ENCODE assay signal across 14 cellular contexts in genomic region chr15:87877114-87877810, GRCh38.
DNase-seq lines count a peak whose midpoint lies in the region; ATAC-seq, FAIRE-seq and TF ChIP-seq lines count a peak whose summit lies in the region.
"Had no signal": no experiment of that assay in that cellular context is flagged by ENCODE, and none has a peak within 500 bp of the region (broad histone marks: within the 10 kb centered on the region; RNA-seq: fewer than 3 reads in every experiment).

No MANE protein-coding gene starts in this region.

- TF ChIP-seq CTCF in choroid plexus epithelial cell (conservative IDR thresholded peaks at IDR 0.05; ENCODE audit: low read depth, low read length) = no peak

- no peak overlapping the region for H3K27ac Mint-ChIP-seq in stimulated activated memory B cell treated with anti-CD40 and anti-IgM and Interleukin-4, amounts not matched to agents 10 μg/mL and 1 μg/mL and 100 μg/mL, for 72 hours
- H3K27ac Mint-ChIP-seq in immature natural killer cell = no peak overlapping the region
- H3K27ac Mint-ChIP-seq: activated CD4-positive, alpha-beta memory T cell treated with anti-CD3 and anti-CD28 coated beads, Interleukin-2, amount 10 ng/mL, durations not matched to agents 7 days and 5 days; activated naive CD4-positive, alpha-beta T cell treated with anti-CD3 and anti-CD28 coated beads, Interleukin-2, amount 10 ng/mL, durations not matched to agents 7 days and 5 days; CD8-positive, alpha-beta T cell; T-helper 1 cell treated with Interleukin-12 subunit alpha and Interleukin-12 subunit beta and Interleukin-4 antibody, amounts not matched to agents 30 μg/mL and 1 μg/mL, for 36 hours had no signal

- H3K9me3 Mint-ChIP-seq in stimulated activated memory B cell treated with anti-CD40 and anti-IgM and Interleukin-4, amounts not matched to agents 10 μg/mL and 1 μg/mL and 100 μg/mL, for 72 hours = no peaks in the 10 kb centered on the region
- H3K9me3 Mint-ChIP-seq in immature natural killer cell = peaks cover 0 to 2% (median 0%) of the 10 kb centered on the region in 6 donors
- H3K9me3 Mint-ChIP-seq: activated CD4-positive, alpha-beta memory T cell treated with anti-CD3 and anti-CD28 coated beads, Interleukin-2, amount 10 ng/mL, durations not matched to agents 7 days and 5 days; activated naive CD4-positive, alpha-beta T cell treated with anti-CD3 and anti-CD28 coated beads, Interleukin-2, amount 10 ng/mL, durations not matched to agents 7 days and 5 days; CD8-positive, alpha-beta T cell; T-helper 1 cell treated with Interleukin-12 subunit alpha and Interleukin-12 subunit beta and Interleukin-4 antibody, amounts not matched to agents 30 μg/mL and 1 μg/mL, for 36 hours had no signal

- H3K4me3 ChIP-seq in choroid plexus epithelial cell (ENCODE audit: low read depth, low read length) = no peak overlapping the region

- DNase-seq in ELF-1 (ENCODE audit: low read depth, low spot score) (peak; percentile 73), RCC 7860 (ENCODE audit: low spot score) (peak; percentile 85), choroid plexus epithelial cell (ENCODE audit: low read depth) (peak; percentile 87), non-pigmented ciliary epithelial cell (ENCODE audit: low read depth) (peak; percentile 36), HuH-7.5 (ENCODE audit: low spot score) (no peak), immature natural killer cell (no peak)
- DNase-seq: activated CD4-positive, alpha-beta memory T cell treated with anti-CD3 and anti-CD28 coated beads, Interleukin-2, amount 10 ng/mL, durations not matched to agents 7 days and 5 days; activated naive CD4-positive, alpha-beta T cell treated with anti-CD3 and anti-CD28 coated beads, Interleukin-2, amount 10 ng/mL, durations not matched to agents 7 days and 5 days; CD8-positive, alpha-beta T cell; KG1; NCI-H187 treated with DMSO at 0.1 percent for 48 hours had no signal

- H3K27me3 Mint-ChIP-seq in stimulated activated memory B cell treated with anti-CD40 and anti-IgM and Interleukin-4, amounts not matched to agents 10 μg/mL and 1 μg/mL and 100 μg/mL, for 72 hours = no peaks in the 10 kb centered on the region
- H3K27me3 Mint-ChIP-seq in immature natural killer cell (ENCODE audit: low read depth in 3 of 3) = peaks cover 0 to 3% (median 2%) of the 10 kb centered on the region in 3 donors
- H3K27me3 Mint-ChIP-seq: activated CD4-positive, alpha-beta memory T cell treated with anti-CD3 and anti-CD28 coated beads, Interleukin-2, amount 10 ng/mL, durations not matched to agents 7 days and 5 days; activated naive CD4-positive, alpha-beta T cell treated with anti-CD3 and anti-CD28 coated beads, Interleukin-2, amount 10 ng/mL, durations not matched to agents 7 days and 5 days had no signal

- no peaks in the 10 kb centered on the region for H3K4me1 Mint-ChIP-seq in stimulated activated memory B cell treated with anti-CD40 and anti-IgM and Interleukin-4, amounts not matched to agents 10 μg/mL and 1 μg/mL and 100 μg/mL, for 72 hours
- no peaks in the 10 kb centered on the region for H3K4me1 Mint-ChIP-seq in immature natural killer cell
- H3K4me1 Mint-ChIP-seq: activated CD4-positive, alpha-beta memory T cell treated with anti-CD3 and anti-CD28 coated beads, Interleukin-2, amount 10 ng/mL, durations not matched to agents 7 days and 5 days; activated naive CD4-positive, alpha-beta T cell treated with anti-CD3 and anti-CD28 coated beads, Interleukin-2, amount 10 ng/mL, durations not matched to agents 7 days and 5 days had no signal

- ATAC-seq in stimulated activated memory B cell treated with anti-CD40 and anti-IgM and Interleukin-4, amounts not matched to agents 10 μg/mL and 1 μg/mL and 100 μg/mL, for 72 hours = no peak
- ATAC-seq: CD8-positive, alpha-beta T cell had no signal

- H3K4me3 Mint-ChIP-seq in stimulated activated memory B cell treated with anti-CD40 and anti-IgM and Interleukin-4, amounts not matched to agents 10 μg/mL and 1 μg/mL and 100 μg/mL, for 72 hours = no peak overlapping the region
- no peak overlapping the region for H3K4me3 Mint-ChIP-seq in immature natural killer cell
- H3K4me3 Mint-ChIP-seq: activated CD4-positive, alpha-beta memory T cell treated with anti-CD3 and anti-CD28 coated beads, Interleukin-2, amount 10 ng/mL, durations not matched to agents 7 days and 5 days; activated naive CD4-positive, alpha-beta T cell treated with anti-CD3 and anti-CD28 coated beads, Interleukin-2, amount 10 ng/mL, durations not matched to agents 7 days and 5 days; CD8-positive, alpha-beta T cell; T-helper 1 cell treated with Interleukin-12 subunit alpha and Interleukin-12 subunit beta and Interleukin-4 antibody, amounts not matched to agents 30 μg/mL and 1 μg/mL, for 36 hours had no signal

- no peaks in the 10 kb centered on the region for H3K36me3 Mint-ChIP-seq in stimulated activated memory B cell treated with anti-CD40 and anti-IgM and Interleukin-4, amounts not matched to agents 10 μg/mL and 1 μg/mL and 100 μg/mL, for 72 hours
- no peaks in the 10 kb centered on the region for H3K36me3 Mint-ChIP-seq in immature natural killer cell
- H3K36me3 Mint-ChIP-seq: activated naive CD4-positive, alpha-beta T cell treated with anti-CD3 and anti-CD28 coated beads, Interleukin-2, amount 10 ng/mL, durations not matched to agents 7 days and 5 days; CD8-positive, alpha-beta T cell had no signal

- no peak for FAIRE-seq in RCC 7860 (lab: Jason Lieb, UNC)
- FAIRE-seq: colon had no signal

Comparison
In these comparisons a context has a peak if more than half of its experiments do, and no peak if none do; other contexts are left out.
1. DNase-seq: peak in ELF-1 (single experiment), RCC 7860 (single experiment), choroid plexus epithelial cell (single experiment) and non-pigmented ciliary epithelial cell (single experiment); none in HuH-7.5 (single experiment) and immature natural killer cell (0 of 3).